Comparison of ENCODE assay signal across 9 cellular contexts in genomic region chr11:134126197-134126822, GRCh38. TPM values are rescaled to one million over a fixed set of nuclear protein-coding genes. Genes with fewer than 3 reads are reported as not detected.
DNase-seq lines count a peak whose midpoint lies in the region; ATAC-seq and TF ChIP-seq lines count a peak whose summit lies in the region.
"Had no signal": no experiment of that assay in that cellular context is flagged by ENCODE, and none has a peak within 500 bp of the region (broad histone marks: within the 10 kb centered on the region; RNA-seq: fewer than 3 reads in every experiment).

No MANE protein-coding gene starts in this region.

- POLR2A ChIA-PET in activated naive CD8-positive, alpha-beta T cell treated with anti-CD3 and anti-CD28 coated beads, Interleukin-2, amount 10 ng/mL, durations not matched to agents 7 days and 5 days (lab: Charles Lee), result no interaction called here

- no peak overlapping the region for H3K27ac ChIP-seq in right lobe of liver

- intact Hi-C loops in right lobe of liver (cut with DNase I), result no loop called here

- no peak for DNase-seq in activated naive CD8-positive, alpha-beta T cell treated with anti-CD3 and anti-CD28 coated beads, Interleukin-2, amount 10 ng/mL, durations not matched to agents 7 days and 5 days
- no peak for DNase-seq in activated naive CD8-positive, alpha-beta T cell treated with anti-CD3 and anti-CD28 coated beads for 36 hours
- no peak for DNase-seq in chondrocyte (ENCODE audit: low spot score)
- DNase-seq in right lobe of liver, result no peak
- no peak for DNase-seq in type B pancreatic cell (ENCODE audit: extremely low spot score, unreplicated experiment)
- DNase-seq in effector CD4-positive, alpha-beta T cell, result no peak
- DNase-seq: naive B cell had no signal

- no peaks in the 10 kb centered on the region for H3K4me1 ChIP-seq in right lobe of liver

- peaks cover 14% of the 10 kb centered on the region for H3K36me3 Mint-ChIP-seq in activated naive CD8-positive, alpha-beta T cell treated with anti-CD3 and anti-CD28 coated beads, Interleukin-2, amount 10 ng/mL, durations not matched to agents 7 days and 5 days
- H3K36me3 Mint-ChIP-seq in activated naive CD8-positive, alpha-beta T cell treated with anti-CD3 and anti-CD28 coated beads for 36 hours, result peaks cover 17% of the 10 kb centered on the region
- peaks cover under 1% of the 10 kb centered on the region for H3K36me3 Mint-ChIP-seq in chondrocyte (ENCODE audit: low read depth)
- peaks cover 9% of the 10 kb centered on the region for H3K36me3 Mint-ChIP-seq in type B pancreatic cell

- peaks cover under 1% of the 10 kb centered on the region for H3K9me3 Mint-ChIP-seq in activated naive CD8-positive, alpha-beta T cell treated with anti-CD3 and anti-CD28 coated beads, Interleukin-2, amount 10 ng/mL, durations not matched to agents 7 days and 5 days
- peaks cover 3% of the 10 kb centered on the region for H3K9me3 Mint-ChIP-seq in activated naive CD8-positive, alpha-beta T cell treated with anti-CD3 and anti-CD28 coated beads for 36 hours
- peaks cover 2% of the 10 kb centered on the region for H3K9me3 Mint-ChIP-seq in chondrocyte (ENCODE audit: low read depth)
- H3K9me3 Mint-ChIP-seq in type B pancreatic cell, result peaks cover 2% of the 10 kb centered on the region

- H3K4me3 Mint-ChIP-seq in activated naive CD8-positive, alpha-beta T cell treated with anti-CD3 and anti-CD28 coated beads, Interleukin-2, amount 10 ng/mL, durations not matched to agents 7 days and 5 days, result peak overlapping the region; percentile 20
- no peak overlapping the region for H3K4me3 Mint-ChIP-seq in activated naive CD8-positive, alpha-beta T cell treated with anti-CD3 and anti-CD28 coated beads for 36 hours
- H3K4me3 Mint-ChIP-seq in chondrocyte (ENCODE audit: unreplicated experiment) (no peak overlapping the region), type B pancreatic cell (peak overlapping the region; percentile 69)

- ATAC-seq in activated naive CD8-positive, alpha-beta T cell treated with anti-CD3 and anti-CD28 coated beads, Interleukin-2, amount 10 ng/mL, durations not matched to agents 7 days and 5 days (ENCODE audit: low read depth), result peak; percentile 65
- ATAC-seq in right lobe of liver (peak; percentile 31 to 48 (median 41)), GM21447 (IDR thresholded peaks at IDR 0.05; ENCODE audit: unreplicated experiment) (no peak), HG03196 (IDR thresholded peaks at IDR 0.05; ENCODE audit: unreplicated experiment) (no peak)

- no peaks in the 10 kb centered on the region for H3K36me3 ChIP-seq in right lobe of liver

- no CpG with 5 or more reads among the region's 1 CpG for whole genome bisulfite sequencing in right lobe of liver (ENCODE audit: insufficient coverage, low coverage, low lambda C conversion rate, missing lambda C conversion rate)

- H3K4me1 Mint-ChIP-seq in activated naive CD8-positive, alpha-beta T cell treated with anti-CD3 and anti-CD28 coated beads, Interleukin-2, amount 10 ng/mL, durations not matched to agents 7 days and 5 days, result peaks cover 20% of the 10 kb centered on the region
- peaks cover 20% of the 10 kb centered on the region for H3K4me1 Mint-ChIP-seq in activated naive CD8-positive, alpha-beta T cell treated with anti-CD3 and anti-CD28 coated beads for 36 hours
- peaks cover 57% of the 10 kb centered on the region for H3K4me1 Mint-ChIP-seq in chondrocyte (ENCODE audit: low read depth)
- H3K4me1 Mint-ChIP-seq in type B pancreatic cell (ENCODE audit: unreplicated experiment), result peaks cover 28% of the 10 kb centered on the region

- TF ChIP-seq POLR2A in right lobe of liver (IDR thresholded peaks at IDR 0.05), result no peak

- H3K27ac Mint-ChIP-seq in activated naive CD8-positive, alpha-beta T cell treated with anti-CD3 and anti-CD28 coated beads, Interleukin-2, amount 10 ng/mL, durations not matched to agents 7 days and 5 days, result no peak overlapping the region
- H3K27ac Mint-ChIP-seq in activated naive CD8-positive, alpha-beta T cell treated with anti-CD3 and anti-CD28 coated beads for 36 hours, result no peak overlapping the region
- H3K27ac Mint-ChIP-seq in chondrocyte (ENCODE audit: unreplicated experiment), result peak overlapping the region; percentile 90
- H3K27ac Mint-ChIP-seq in type B pancreatic cell, result no peak overlapping the region

- H3K27me3 Mint-ChIP-seq in activated naive CD8-positive, alpha-beta T cell treated with anti-CD3 and anti-CD28 coated beads, Interleukin-2, amount 10 ng/mL, durations not matched to agents 7 days and 5 days, result peaks cover 27% of the 10 kb centered on the region
- H3K27me3 Mint-ChIP-seq in activated naive CD8-positive, alpha-beta T cell treated with anti-CD3 and anti-CD28 coated beads for 36 hours, result peaks cover 38% of the 10 kb centered on the region
- no peaks in the 10 kb centered on the region for H3K27me3 Mint-ChIP-seq in chondrocyte (ENCODE audit: low read depth)
- H3K27me3 Mint-ChIP-seq in type B pancreatic cell, result peaks cover 43% of the 10 kb centered on the region

- no peak overlapping the region for H3K4me3 ChIP-seq in right lobe of liver

- peaks cover 0 to 6% of the 10 kb centered on the region in 2 donors for H3K27me3 ChIP-seq in right lobe of liver

- TF ChIP-seq CTCF in chondrocyte (IDR thresholded peaks at IDR 0.05), result no peak
- TF ChIP-seq CTCF in right lobe of liver (IDR thresholded peaks at IDR 0.05), result no peak
- no peak for TF ChIP-seq CTCF in type B pancreatic cell (conservative IDR thresholded peaks at IDR 0.05)

- H3K9me3 ChIP-seq in right lobe of liver, result no peaks in the 10 kb centered on the region

RNA-seq across cellular contexts. Expression of gene JAM3, which starts 57.4 kb away (rescaled TPM):
- 10 to 100 TPM; 21.1 to 23.7 TPM for total RNA-seq in activated naive CD8-positive, alpha-beta T cell treated with anti-CD3 and anti-CD28 coated beads, Interleukin-2, amount 10 ng/mL, durations not matched to agents 7 days and 5 days
- 10 to 100 TPM; 18.3 to 21.2 TPM for total RNA-seq in activated naive CD8-positive, alpha-beta T cell treated with anti-CD3 and anti-CD28 coated beads for 36 hours
- total RNA-seq in chondrocyte, result 94.2 to 185 TPM (median 105 TPM) in 3 replicates
- total RNA-seq in right lobe of liver, result 1 to 10 TPM in 5 of 6 experiments, under 1 TPM in 1; 0.86 to 2.5 (median 1.6) TPM
- 6.3 and 50.3 TPM in 2 replicates for total RNA-seq in type B pancreatic cell (ENCODE audit: low replicate concordance)

Comparison
In these comparisons a context has a peak if more than half of its experiments do, and no peak if none do; other contexts are left out.
1. H3K4me3 Mint-ChIP-seq: peak in activated naive CD8-positive, alpha-beta T cell treated with anti-CD3 and anti-CD28 coated beads, Interleukin-2, amount 10 ng/mL, durations not matched to agents 7 days and 5 days (single experiment) and type B pancreatic cell (single experiment); none in activated naive CD8-positive, alpha-beta T cell treated with anti-CD3 and anti-CD28 coated beads for 36 hours (single experiment) and chondrocyte (single experiment).
2. ATAC-seq: peak in activated naive CD8-positive, alpha-beta T cell treated with anti-CD3 and anti-CD28 coated beads, Interleukin-2, amount 10 ng/mL, durations not matched to agents 7 days and 5 days (single experiment) and right lobe of liver (4 of 4); none in GM21447 (single experiment) and HG03196 (single experiment).